Comparison of ENCODE assay signal across 18 cellular contexts in genomic region chr15:99590913-99591646, GRCh38. TPM values are rescaled to one million over a fixed set of nuclear protein-coding genes. Genes with fewer than 3 reads are reported as not detected.
DNase-seq lines count a peak whose midpoint lies in the region; ATAC-seq lines count a peak whose summit lies in the region.
"Had no signal": no experiment of that assay in that cellular context is flagged by ENCODE, and none has a peak within 500 bp of the region (broad histone marks: within the 10 kb centered on the region; RNA-seq: fewer than 3 reads in every experiment).

No MANE protein-coding gene starts in this region.

- ATAC-seq in GM18907 (IDR thresholded peaks at IDR 0.05; ENCODE audit: unreplicated experiment) (peak; percentile 77), HG02588 (IDR thresholded peaks at IDR 0.05; ENCODE audit: unreplicated experiment) (peak; percentile 49)
- ATAC-seq: naive thymus-derived CD4-positive, alpha-beta T cell had no signal

- H3K27me3 ChIP-seq in BLaER1, result no peaks in the 10 kb centered on the region
- H3K27me3 ChIP-seq: heart right ventricle had no signal

- no peak overlapping the region for H3K4me2 ChIP-seq in BLaER1

- H3K4me3 Mint-ChIP-seq in activated T-helper 2 cell treated with anti-CD3 and anti-CD28 coated beads, Interferon-gamma antibody, Interleukin-2, Interleukin-4, amounts not matched to agents 10 μg/mL and 5 μg/mL and 100 μg/mL, durations not matched to agents 14 hours and 24 hours and 36 hours (ENCODE audit: low read depth), result no peak overlapping the region

- peaks cover 51% of the 10 kb centered on the region for H3K36me3 Mint-ChIP-seq in activated T-helper 2 cell treated with anti-CD3 and anti-CD28 coated beads, Interferon-gamma antibody, Interleukin-2, Interleukin-4, amounts not matched to agents 10 μg/mL and 5 μg/mL and 100 μg/mL, durations not matched to agents 14 hours and 24 hours and 36 hours (ENCODE audit: low read depth)

- H3K36me3 ChIP-seq in BLaER1, result peaks cover 78% of the 10 kb centered on the region

- H3K27ac ChIP-seq in BLaER1, result no peak overlapping the region
- H3K27ac ChIP-seq: RWPE1 had no signal

- H3K4me3 ChIP-seq in BLaER1, result peak overlapping the region; percentile 17; the same call in 1 of the 2 replicates
- H3K4me3 ChIP-seq: heart right ventricle had no signal

- no peaks in the 10 kb centered on the region for H3K4me1 ChIP-seq in BLaER1

- H3K9me3 Mint-ChIP-seq in activated T-helper 2 cell treated with anti-CD3 and anti-CD28 coated beads, Interferon-gamma antibody, Interleukin-2, Interleukin-4, amounts not matched to agents 10 μg/mL and 5 μg/mL and 100 μg/mL, durations not matched to agents 14 hours and 24 hours and 36 hours, result peaks cover 33% of the 10 kb centered on the region

- peaks cover 31% of the 10 kb centered on the region for H3K4me1 Mint-ChIP-seq in activated T-helper 2 cell treated with anti-CD3 and anti-CD28 coated beads, Interferon-gamma antibody, Interleukin-2, Interleukin-4, amounts not matched to agents 10 μg/mL and 5 μg/mL and 100 μg/mL, durations not matched to agents 14 hours and 24 hours and 36 hours (ENCODE audit: low read depth)

- no peak for DNase-seq in activated T-helper 2 cell treated with anti-CD3 and anti-CD28 coated beads, Interferon-gamma antibody, Interleukin-2, Interleukin-4, amounts not matched to agents 10 μg/mL and 5 μg/mL and 100 μg/mL, durations not matched to agents 14 hours and 24 hours and 36 hours (ENCODE audit: low spot score)
- no peak for DNase-seq in activated gamma-delta T cell (lab: John Stamatoyannopoulos, UW)
- no peak for DNase-seq in activated effector memory CD4-positive, alpha-beta T cell treated with Interleukin-2 at 50 U/mL for 16 hours
- DNase-seq in activated gamma-delta T cell treated with Interleukin-2 at 50 U/mL for 16 hours, result no peak
- no peak for DNase-seq in NCI-H1092 treated with DMSO at 0.1 percent for 48 hours (lab: John Stamatoyannopoulos, UW)
- DNase-seq: activated CD8-positive, alpha-beta memory T cell treated with anti-CD3 and anti-CD28 coated beads for 24 hours; DMS153; erythroblast; heart right ventricle; naive thymus-derived CD4-positive, alpha-beta T cell; NCI-H1930; NCI-H774; retina; stimulated activated CD4-positive, alpha-beta T cell treated with anti-CD3 and anti-CD28 coated beads, Interleukin-1b, Interleukin-23, amount 100 ng/mL, for 48 hours had no signal

- H3K27ac Mint-ChIP-seq in activated T-helper 2 cell treated with anti-CD3 and anti-CD28 coated beads, Interferon-gamma antibody, Interleukin-2, Interleukin-4, amounts not matched to agents 10 μg/mL and 5 μg/mL and 100 μg/mL, durations not matched to agents 14 hours and 24 hours and 36 hours, result peak overlapping the region; percentile 18

- no peaks in the 10 kb centered on the region for H3K27me3 Mint-ChIP-seq in activated T-helper 2 cell treated with anti-CD3 and anti-CD28 coated beads, Interferon-gamma antibody, Interleukin-2, Interleukin-4, amounts not matched to agents 10 μg/mL and 5 μg/mL and 100 μg/mL, durations not matched to agents 14 hours and 24 hours and 36 hours (ENCODE audit: low read depth)
- H3K27me3 Mint-ChIP-seq: naive thymus-derived CD4-positive, alpha-beta T cell had no signal

- intact Hi-C loops in activated T-helper 2 cell treated with anti-CD3 and anti-CD28 coated beads, Interferon-gamma antibody, Interleukin-2, Interleukin-4, amounts not matched to agents 10 μg/mL and 5 μg/mL and 100 μg/mL, durations not matched to agents 14 hours and 24 hours and 36 hours (cut with micrococcal nuclease), result no loop called here

- peaks cover 96% of the 10 kb centered on the region for H3K9me3 ChIP-seq in BLaER1

- H4K20me1 ChIP-seq in BLaER1, result peaks cover 97% of the 10 kb centered on the region

- H3K9ac ChIP-seq in BLaER1, result no peak overlapping the region

RNA-seq across cellular contexts. Expression of gene MEF2A, which starts 25.3 kb away (rescaled TPM):
- total RNA-seq in activated T-helper 2 cell treated with anti-CD3 and anti-CD28 coated beads, Interferon-gamma antibody, Interleukin-2, Interleukin-4, amounts not matched to agents 10 μg/mL and 5 μg/mL and 100 μg/mL, durations not matched to agents 14 hours and 24 hours and 36 hours, result 20.9 and 23.4 TPM in 2 replicates
